Comparison of ENCODE assay signal across 1 cellular context in the genomic region with DNA sequence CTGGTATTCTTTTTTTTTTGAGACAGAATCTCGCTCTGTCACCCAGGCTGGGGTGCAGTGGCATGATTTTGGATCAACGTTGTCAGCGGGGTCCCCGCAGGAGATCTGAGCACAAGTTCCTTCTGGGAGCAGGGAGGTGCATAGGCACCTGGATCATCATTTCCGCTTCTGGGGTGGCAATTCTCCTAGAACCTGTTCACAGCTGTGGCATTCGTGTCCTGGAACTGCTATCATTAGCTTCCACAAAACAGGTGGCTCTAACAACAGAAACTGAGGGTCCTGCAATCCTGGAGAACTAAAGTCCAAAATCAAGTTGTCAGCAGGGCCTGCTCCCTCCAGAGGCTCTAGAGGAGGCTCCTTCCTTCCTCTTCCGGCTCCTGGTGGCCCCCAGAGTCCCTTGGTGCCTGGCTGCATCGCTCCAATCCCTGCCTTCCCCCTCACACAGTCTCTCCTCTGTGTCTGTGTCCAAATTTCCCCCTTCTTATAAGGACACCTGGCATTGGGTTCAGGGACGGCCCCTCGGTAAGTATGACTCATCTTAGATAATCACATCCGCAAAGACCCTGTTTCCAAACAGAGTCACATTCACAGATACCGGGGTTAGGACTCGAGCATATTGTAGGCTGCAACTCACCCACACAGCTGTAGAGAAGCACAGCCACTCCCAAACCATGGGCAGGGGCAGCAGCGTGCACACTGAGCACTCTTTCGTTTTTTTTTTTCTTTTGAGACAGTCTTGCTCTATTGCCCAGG.
TF ChIP-seq lines count a peak whose summit lies in the region.

No MANE protein-coding gene starts in this region.

TF ChIP-seq in HepG2, 621 proteins besides CTCF, POLR2A, EP300 and RAD21 (continued from another document and continues in another):
- TF ChIP-seq, protein P1, sequence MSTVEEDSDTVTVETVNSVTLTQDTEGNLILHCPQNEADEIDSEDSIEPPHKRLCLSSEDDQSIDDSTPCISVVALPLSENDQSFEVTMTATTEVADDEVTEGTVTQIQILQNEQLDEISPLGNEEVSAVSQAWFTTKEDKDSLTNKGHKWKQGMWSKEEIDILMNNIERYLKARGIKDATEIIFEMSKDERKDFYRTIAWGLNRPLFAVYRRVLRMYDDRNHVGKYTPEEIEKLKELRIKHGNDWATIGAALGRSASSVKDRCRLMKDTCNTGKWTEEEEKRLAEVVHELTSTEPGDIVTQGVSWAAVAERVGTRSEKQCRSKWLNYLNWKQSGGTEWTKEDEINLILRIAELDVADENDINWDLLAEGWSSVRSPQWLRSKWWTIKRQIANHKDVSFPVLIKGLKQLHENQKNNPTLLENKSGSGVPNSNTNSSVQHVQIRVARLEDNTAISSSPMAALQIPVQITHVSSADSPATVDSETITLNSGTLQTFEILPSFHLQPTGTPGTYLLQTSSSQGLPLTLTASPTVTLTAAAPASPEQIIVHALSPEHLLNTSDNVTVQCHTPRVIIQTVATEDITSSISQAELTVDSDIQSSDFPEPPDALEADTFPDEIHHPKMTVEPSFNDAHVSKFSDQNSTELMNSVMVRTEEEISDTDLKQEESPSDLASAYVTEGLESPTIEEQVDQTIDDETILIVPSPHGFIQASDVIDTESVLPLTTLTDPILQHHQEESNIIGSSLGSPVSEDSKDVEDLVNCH (CRISPR knock-in tag; IDR thresholded peaks at IDR 0.05) = no peak
- TF ChIP-seq HMG20B (CRISPR knock-in tag; conservative IDR thresholded peaks at IDR 0.05) (no peak), FOXA3 (CRISPR knock-in tag; IDR thresholded peaks at IDR 0.05) (peak; percentile 54), ZNF766 (CRISPR knock-in tag; IDR thresholded peaks at IDR 0.05; ENCODE audit: borderline replicate concordance) (no peak), PRMT3 (CRISPR knock-in tag; IDR thresholded peaks at IDR 0.05; ENCODE audit: borderline replicate concordance, low read depth) (no peak), SMAD3 (CRISPR knock-in tag; IDR thresholded peaks at IDR 0.05) (no peak), JUND (CRISPR knock-in tag; IDR thresholded peaks at IDR 0.05) (peak; percentile 92), TSC22D2 (CRISPR knock-in tag; IDR thresholded peaks at IDR 0.05; ENCODE audit: borderline replicate concordance) (no peak), ZNF230 (CRISPR knock-in tag; IDR thresholded peaks at IDR 0.05) (no peak), ARNT2 (CRISPR knock-in tag; IDR thresholded peaks at IDR 0.05; ENCODE audit: low read depth) (0 out of 2 replicates have a peak, but pooled peaks have one; percentile 59), IKZF4 (CRISPR knock-in tag; IDR thresholded peaks at IDR 0.05; ENCODE audit: borderline replicate concordance, low read depth, not compliant biosample characterization) (no peak), PHF8 (CRISPR knock-in tag; IDR thresholded peaks at IDR 0.05) (no peak), ZNF44 (CRISPR knock-in tag; IDR thresholded peaks at IDR 0.05) (no peak), MED13 (CRISPR knock-in tag; IDR thresholded peaks at IDR 0.05) (no peak), FOXO4 (CRISPR knock-in tag; conservative IDR thresholded peaks at IDR 0.05) (no peak), MIER2 (CRISPR knock-in tag; IDR thresholded peaks at IDR 0.05) (no peak), RFX5 (IDR thresholded peaks at IDR 0.05; ENCODE audit: low read depth, low read length) (no peak), EEA1 (CRISPR knock-in tag; IDR thresholded peaks at IDR 0.05; ENCODE audit: borderline replicate concordance) (no peak), AHR (CRISPR knock-in tag; IDR thresholded peaks at IDR 0.05) (no peak), BCL3 (CRISPR knock-in tag; IDR thresholded peaks at IDR 0.05) (0 out of 2 replicates have a peak, but pooled peaks have one; percentile 47), ZNF432 (CRISPR knock-in tag; IDR thresholded peaks at IDR 0.05; ENCODE audit: borderline replicate concordance) (no peak), ZBTB20 (CRISPR knock-in tag; IDR thresholded peaks at IDR 0.05; ENCODE audit: borderline replicate concordance, low read depth) (no peak), FOXO1 (CRISPR knock-in tag; IDR thresholded peaks at IDR 0.05) (peak; percentile 24; the same call in 1 of the 2 replicates), YY1 (IDR thresholded peaks at IDR 0.05; ENCODE audit: insufficient read depth, insufficient replicate concordance, low read depth, low read length) (no peak), PRDM15 (CRISPR knock-in tag; IDR thresholded peaks at IDR 0.05) (no peak), ZNF772 (CRISPR knock-in tag; IDR thresholded peaks at IDR 0.05) (no peak), ZFP37 (CRISPR knock-in tag; IDR thresholded peaks at IDR 0.05; ENCODE audit: borderline replicate concordance) (no peak), GPBP1L1 (CRISPR knock-in tag; IDR thresholded peaks at IDR 0.05) (no peak), HNF4A (CRISPR knock-in tag; IDR thresholded peaks at IDR 0.05) (no peak), GABPB1 (CRISPR knock-in tag; IDR thresholded peaks at IDR 0.05) (0 out of 2 replicates have a peak, but pooled peaks have one; percentile 13), ZSCAN22 (CRISPR knock-in tag; IDR thresholded peaks at IDR 0.05) (no peak), GLI4 (CRISPR knock-in tag; IDR thresholded peaks at IDR 0.05; ENCODE audit: borderline replicate concordance) (no peak), ZNF367 (CRISPR knock-in tag; IDR thresholded peaks at IDR 0.05; ENCODE audit: borderline replicate concordance) (no peak), ISX (CRISPR knock-in tag; conservative IDR thresholded peaks at IDR 0.05) (no peak), ZKSCAN1 (IDR thresholded peaks at IDR 0.05; ENCODE audit: low read length) (no peak), ATRX (CRISPR knock-in tag; IDR thresholded peaks at IDR 0.05; ENCODE audit: borderline replicate concordance) (no peak), ZNF687 (CRISPR knock-in tag; IDR thresholded peaks at IDR 0.05) (peak; percentile 59), HOXA5 (CRISPR knock-in tag; IDR thresholded peaks at IDR 0.05) (no peak), SMAD1 (CRISPR knock-in tag; IDR thresholded peaks at IDR 0.05; ENCODE audit: borderline replicate concordance, low read depth) (no peak), JUNB (CRISPR knock-in tag; IDR thresholded peaks at IDR 0.05; ENCODE audit: borderline replicate concordance) (peak; percentile 89)
- TF ChIP-seq, protein P2, sequence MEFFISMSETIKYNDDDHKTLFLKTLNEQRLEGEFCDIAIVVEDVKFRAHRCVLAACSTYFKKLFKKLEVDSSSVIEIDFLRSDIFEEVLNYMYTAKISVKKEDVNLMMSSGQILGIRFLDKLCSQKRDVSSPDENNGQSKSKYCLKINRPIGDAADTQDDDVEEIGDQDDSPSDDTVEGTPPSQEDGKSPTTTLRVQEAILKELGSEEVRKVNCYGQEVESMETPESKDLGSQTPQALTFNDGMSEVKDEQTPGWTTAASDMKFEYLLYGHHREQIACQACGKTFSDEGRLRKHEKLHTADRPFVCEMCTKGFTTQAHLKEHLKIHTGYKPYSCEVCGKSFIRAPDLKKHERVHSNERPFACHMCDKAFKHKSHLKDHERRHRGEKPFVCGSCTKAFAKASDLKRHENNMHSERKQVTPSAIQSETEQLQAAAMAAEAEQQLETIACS (CRISPR knock-in tag; IDR thresholded peaks at IDR 0.05) = no peak
- TF ChIP-seq, protein P3, sequence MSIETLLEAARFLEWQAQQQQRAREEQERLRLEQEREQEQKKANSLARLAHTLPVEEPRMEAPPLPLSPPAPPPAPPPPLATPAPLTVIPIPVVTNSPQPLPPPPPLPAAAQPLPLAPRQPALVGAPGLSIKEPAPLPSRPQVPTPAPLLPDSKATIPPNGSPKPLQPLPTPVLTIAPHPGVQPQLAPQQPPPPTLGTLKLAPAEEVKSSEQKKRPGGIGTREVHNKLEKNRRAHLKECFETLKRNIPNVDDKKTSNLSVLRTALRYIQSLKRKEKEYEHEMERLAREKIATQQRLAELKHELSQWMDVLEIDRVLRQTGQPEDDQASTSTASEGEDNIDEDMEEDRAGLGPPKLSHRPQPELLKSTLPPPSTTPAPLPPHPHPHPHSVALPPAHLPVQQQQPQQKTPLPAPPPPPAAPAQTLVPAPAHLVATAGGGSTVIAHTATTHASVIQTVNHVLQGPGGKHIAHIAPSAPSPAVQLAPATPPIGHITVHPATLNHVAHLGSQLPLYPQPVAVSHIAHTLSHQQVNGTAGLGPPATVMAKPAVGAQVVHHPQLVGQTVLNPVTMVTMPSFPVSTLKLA (IDR thresholded peaks at IDR 0.05) = no peak
- TF ChIP-seq, protein P4, sequence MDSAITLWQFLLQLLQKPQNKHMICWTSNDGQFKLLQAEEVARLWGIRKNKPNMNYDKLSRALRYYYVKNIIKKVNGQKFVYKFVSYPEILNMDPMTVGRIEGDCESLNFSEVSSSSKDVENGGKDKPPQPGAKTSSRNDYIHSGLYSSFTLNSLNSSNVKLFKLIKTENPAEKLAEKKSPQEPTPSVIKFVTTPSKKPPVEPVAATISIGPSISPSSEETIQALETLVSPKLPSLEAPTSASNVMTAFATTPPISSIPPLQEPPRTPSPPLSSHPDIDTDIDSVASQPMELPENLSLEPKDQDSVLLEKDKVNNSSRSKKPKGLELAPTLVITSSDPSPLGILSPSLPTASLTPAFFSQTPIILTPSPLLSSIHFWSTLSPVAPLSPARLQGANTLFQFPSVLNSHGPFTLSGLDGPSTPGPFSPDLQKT (CRISPR knock-in tag; IDR thresholded peaks at IDR 0.05; ENCODE audit: borderline replicate concordance) = no peak
